33 cellular contexts compared by ENCODE assay signal in genomic region chr14:78714722-78715121, GRCh38.
"Had no signal": no experiment of that assay in that cellular context is flagged by ENCODE, and none has a peak within 500 bp of the region (broad histone marks: within the 10 kb centered on the region; RNA-seq: fewer than 3 reads in every experiment).

No MANE protein-coding gene starts in this region.

- H3K27me3 ChIP-seq: MG63 had no signal

- DNase-seq: Karpas-422, Kasumi-1, MG63, MM.1S, MV-4-11, NCI-H1048, NCI-H1092, NCI-H1092 treated with DMSO at 0.1 percent for 48 hours, NCI-H1105, NCI-H1105 treated with DMSO at 0.1 percent for 48 hours, NCI-H1417 treated with DMSO at 0.1 percent for 48 hours, NCI-H1436, NCI-H1436 treated with DMSO at 0.1 percent for 48 hours, NCI-H146, NCI-H1694, NCI-H1694 treated with DMSO at 0.1 percent for 48 hours, NCI-H187, NCI-H187 treated with DMSO at 0.1 percent for 48 hours, NCI-H1930, NCI-H2029, NCI-H2029 treated with DMSO at 0.1 percent for 48 hours, NCI-H2081, NCI-H2081 treated with DMSO at 0.1 percent for 48 hours, NCI-H2107, NCI-H2171, NCI-H2171 treated with DMSO at 0.1 percent for 48 hours, NCI-H2227 treated with DMSO at 0.1 percent for 48 hours, NCI-H226, NCI-H345, NCI-H446, NCI-H446 treated with DMSO at 0.1 percent for 48 hours, NCI-H510A had no signal

- H3K4me3 ChIP-seq: MG63 had no signal

- H3K27ac ChIP-seq: KMS-11 had no signal

- H3K36me3 ChIP-seq: MG63 had no signal

- H3K4me2 ChIP-seq: KMS-11 had no signal

- H3K9ac ChIP-seq: KMS-11 had no signal
